15 cellular contexts compared by ENCODE assay signal in genomic region chr15:74709011-74709410, GRCh38. TPM values are rescaled to one million over a fixed set of nuclear protein-coding genes. Genes with fewer than 3 reads are reported as not detected.
DNase-seq lines count a peak whose midpoint lies in the region; ATAC-seq and TF ChIP-seq lines count a peak whose summit lies in the region.
"Had no signal": no experiment of that assay in that cellular context is flagged by ENCODE, and none has a peak within 500 bp of the region (broad histone marks: within the 10 kb centered on the region; RNA-seq: fewer than 3 reads in every experiment).

No MANE protein-coding gene starts in this region.

- H3K4me1 Mint-ChIP-seq in activated naive CD8-positive, alpha-beta T cell treated with anti-CD3 and anti-CD28 coated beads, Interleukin-2, amount 50 U/mL, for 24 hours, result peaks cover 5% of the 10 kb centered on the region
- H3K4me1 Mint-ChIP-seq: IgD-negative memory B cell had no signal

- no peak overlapping the region for H3K4me3 Mint-ChIP-seq in activated naive CD8-positive, alpha-beta T cell treated with anti-CD3 and anti-CD28 coated beads, Interleukin-2, amount 50 U/mL, for 24 hours
- H3K4me3 Mint-ChIP-seq: IgD-negative memory B cell had no signal

- H3K27ac ChIP-seq in neutrophil (peak overlapping the region; percentile 8), coronary artery (no peak overlapping the region)

- no peaks in the 10 kb centered on the region for H3K36me3 ChIP-seq in neutrophil

- no peaks in the 10 kb centered on the region for H3K9me3 Mint-ChIP-seq in activated naive CD8-positive, alpha-beta T cell treated with anti-CD3 and anti-CD28 coated beads, Interleukin-2, amount 50 U/mL, for 24 hours
- H3K9me3 Mint-ChIP-seq: IgD-negative memory B cell had no signal

- peaks cover 23% of the 10 kb centered on the region for H3K27me3 ChIP-seq in neutrophil

- H3K4me3 ChIP-seq in neutrophil (ENCODE audit: low read depth in 1 of 2, low read length in 1 of 2) (no peak overlapping the region), coronary artery (no peak overlapping the region)

- peaks cover 14% of the 10 kb centered on the region for H3K27me3 Mint-ChIP-seq in activated naive CD8-positive, alpha-beta T cell treated with anti-CD3 and anti-CD28 coated beads, Interleukin-2, amount 50 U/mL, for 24 hours

- H3K27ac Mint-ChIP-seq in activated naive CD8-positive, alpha-beta T cell treated with anti-CD3 and anti-CD28 coated beads, Interleukin-2, amount 50 U/mL, for 24 hours, result no peak overlapping the region

- peak; percentile 37 for ATAC-seq in esophagus mucosa
- ATAC-seq in activated naive CD8-positive, alpha-beta T cell treated with anti-CD3 and anti-CD28 coated beads, Interleukin-2, amount 50 U/mL, for 24 hours, result no peak

- no peaks in the 10 kb centered on the region for H3K36me3 Mint-ChIP-seq in activated naive CD8-positive, alpha-beta T cell treated with anti-CD3 and anti-CD28 coated beads, Interleukin-2, amount 50 U/mL, for 24 hours (ENCODE audit: low read depth)
- H3K36me3 Mint-ChIP-seq: IgD-negative memory B cell had no signal

- DNase-seq in ELR (ENCODE audit: low read depth) (peak; percentile 15), MV-4-11 (lab: John Stamatoyannopoulos, UW) (peak; percentile 26), NCI-H1694 (lab: John Stamatoyannopoulos, UW) (no peak), coronary artery (ENCODE audit: low spot score) (no peak)
- no peak for DNase-seq in activated naive CD8-positive, alpha-beta T cell treated with anti-CD3 and anti-CD28 coated beads, Interleukin-2, amount 50 U/mL, for 24 hours
- DNase-seq: DMS 273 treated with DMSO at 0.1 percent for 48 hours, H7, NCI-H1092, NCI-H1694 treated with DMSO at 0.1 percent for 48 hours, NCI-H446 had no signal

- TF ChIP-seq CTCF in neutrophil (IDR thresholded peaks at IDR 0.05), result no peak
- no peak for TF ChIP-seq CTCF in coronary artery (IDR thresholded peaks at IDR 0.05)

- H3K9me3 ChIP-seq in neutrophil, result no peaks in the 10 kb centered on the region

- peaks cover 40 to 45% of the 10 kb centered on the region in 2 experiments for H3K4me1 ChIP-seq in neutrophil (ENCODE audit: control insufficient read depth in 1 of 2, insufficient read depth in 1 of 2, low read depth in 1 of 2, low read length in 1 of 2)

RNA-seq across cellular contexts. Expression of gene EDC3, which starts 13.2 kb away (rescaled TPM):
- 21.3 TPM for total RNA-seq in esophagus mucosa

RNA-seq across cellular contexts. Expression of gene CYP1A1, which starts 16.3 kb away (rescaled TPM):
- total RNA-seq in esophagus mucosa, result not detected

RNA-seq across cellular contexts. Expression of gene CYP1A2, which starts 39.6 kb away (rescaled TPM):
- not detected for total RNA-seq in esophagus mucosa
- total RNA-seq: Daoy, H7, SK-MEL-5 had no signal

Comparison
In these comparisons a context has a peak if more than half of its experiments do, and no peak if none do; other contexts are left out.
1. DNase-seq: peak in ELR (single experiment) and MV-4-11 (single experiment); none in NCI-H1694 (single experiment), coronary artery (single experiment) and activated naive CD8-positive, alpha-beta T cell treated with anti-CD3 and anti-CD28 coated beads, Interleukin-2, amount 50 U/mL, for 24 hours (single experiment).